9 cellular contexts compared by ENCODE assay signal in genomic region chr16:66845080-66845410, GRCh38.
DNase-seq lines count a peak whose midpoint lies in the region; ATAC-seq and TF ChIP-seq lines count a peak whose summit lies in the region.
"Had no signal": no experiment of that assay in that cellular context is flagged by ENCODE, and none has a peak within 500 bp of the region (broad histone marks: within the 10 kb centered on the region; RNA-seq: fewer than 3 reads in every experiment).

No MANE protein-coding gene starts in this region.

- H3K9me3 ChIP-seq in adipocyte (ENCODE audit: control insufficient read depth, low read length): no peaks in the 10 kb centered on the region
- H3K9me3 ChIP-seq in iPS-20b (ENCODE audit: insufficient read depth, low read depth, low read length): no peaks in the 10 kb centered on the region
- H3K9me3 ChIP-seq: uterus had no signal

- TF ChIP-seq CTCF in HFF-Myc (IDR thresholded peaks at IDR 0.05; ENCODE audit: low read depth, low read length, missing control alignments): no peak

- H3K4me3 ChIP-seq in HFF-Myc (replicated peaks; ENCODE audit: low read depth, low read length): peak overlapping the region; percentile 36
- peak overlapping the region; percentile 72 for H3K4me3 ChIP-seq in adipocyte (ENCODE audit: low read length)
- H3K4me3 ChIP-seq in iPS-20b (ENCODE audit: low read length): peak overlapping the region; percentile 74
- H3K4me3 ChIP-seq in skin epidermis: peak overlapping the region in 5 of 7 experiments; percentile 8 to 43 (median 15)

- H3K9ac ChIP-seq in adipocyte (ENCODE audit: low read length) (no peak overlapping the region), iPS-20b (ENCODE audit: low read depth, low read length) (no peak overlapping the region)

- ATAC-seq in GM21529 (IDR thresholded peaks at IDR 0.05; ENCODE audit: unreplicated experiment) (no peak), HG02588 (IDR thresholded peaks at IDR 0.05; ENCODE audit: unreplicated experiment) (no peak)

- peaks cover 3% of the 10 kb centered on the region for H3K4me1 ChIP-seq in adipocyte (ENCODE audit: control insufficient read depth, insufficient read depth, low read length)
- H3K4me1 ChIP-seq in iPS-20b (ENCODE audit: insufficient read depth, low read length): no peaks in the 10 kb centered on the region; the same call in 1 of the 2 replicates

- H3K27me3 ChIP-seq in adipocyte (replicated peaks; ENCODE audit: control insufficient read depth, insufficient read depth, low read length): peaks cover 26% of the 10 kb centered on the region
- H3K27me3 ChIP-seq in iPS-20b (ENCODE audit: insufficient read depth, low read length): peaks cover 85% of the 10 kb centered on the region

- H3K27ac ChIP-seq in iPS-20b (ENCODE audit: low read length) (no peak overlapping the region), skin epidermis (no peak overlapping the region)
- H3K27ac ChIP-seq: uterus had no signal

- no peaks in the 10 kb centered on the region for H3K36me3 ChIP-seq in adipocyte (ENCODE audit: control insufficient read depth, insufficient read depth, low read length, severe bottlenecking)
- H3K36me3 ChIP-seq in iPS-20b (ENCODE audit: insufficient read depth, low read depth, low read length): no peaks in the 10 kb centered on the region
- H3K36me3 ChIP-seq: uterus had no signal

- no peak for DNase-seq in HFF-Myc (ENCODE audit: extremely low read depth, low read depth)
- no peak for DNase-seq in adipocyte (ENCODE audit: low read depth)
- DNase-seq in NCI-H510A (lab: John Stamatoyannopoulos, UW): no peak
- DNase-seq: activated naive CD4-positive, alpha-beta T cell treated with anti-CD3 and anti-CD28 coated beads, Interleukin-2, amount 10 ng/mL, durations not matched to agents 7 days and 5 days had no signal

Comparison
In these comparisons a context has a peak if more than half of its experiments do, and no peak if none do; other contexts are left out.
1. H3K4me3 ChIP-seq: peak in every context shown above with its lines; median percentile 74 in iPS-20b; 72 in adipocyte; 36 in HFF-Myc; 15 in skin epidermis.